Comparison of ENCODE assay signal across 8 cellular contexts in genomic region chr16:4316732-4317461, GRCh38. TPM values are rescaled to one million over a fixed set of nuclear protein-coding genes. Genes with fewer than 3 reads are reported as not detected.
DNase-seq lines count a peak whose midpoint lies in the region; ATAC-seq and TF ChIP-seq lines count a peak whose summit lies in the region.

No MANE protein-coding gene starts in this region.

- H3K9me3 Mint-ChIP-seq in GM23338 (peaks cover 3% of the 10 kb centered on the region; the same call in 1 of the 3 replicates), nephron progenitor cell (no peaks in the 10 kb centered on the region)

- DNase-seq in GM23338 (ENCODE audit: low spot score) (no peak), NT2/D1 (ENCODE audit: low read depth, low spot score) (no peak), epithelial cell of prostate (ENCODE audit: low read depth, low spot score) (no peak), nephron progenitor cell (no peak), HuH-7 (ENCODE audit: low spot score) (no peak), RPMI8226 (no peak), SIG-M5 treated with dmso at 0.1 percent for 504 hours (lab: John Stamatoyannopoulos, UW; ENCODE audit: unreplicated experiment) (no peak)

- H3K4me1 ChIP-seq in GM23338 (ENCODE audit: insufficient read depth) (peaks cover 32% of the 10 kb centered on the region), NT2/D1 (ENCODE audit: insufficient read depth, insufficient read length) (peaks cover 34% of the 10 kb centered on the region)

- no peak overlapping the region for H3K27ac ChIP-seq in GM23338 (ENCODE audit: low read depth)
- peak overlapping the region; percentile 45 for H3K27ac ChIP-seq in epithelial cell of prostate

- peak overlapping the region; percentile 81 for H3K9ac ChIP-seq in NT2/D1 (ENCODE audit: insufficient read length, low read depth)

- H3K27ac Mint-ChIP-seq in GM23338, result no peak overlapping the region
- H3K27ac Mint-ChIP-seq in nephron progenitor cell, result no peak overlapping the region

- no peak for TF ChIP-seq CTCF in GM23338 (conservative IDR thresholded peaks at IDR 0.05; ENCODE audit: low read depth in 2 of 2)
- TF ChIP-seq CTCF in nephron progenitor cell (IDR thresholded peaks at IDR 0.05), result no peak

- no peak overlapping the region for H2AFZ ChIP-seq in GM23338

- H3K4me3 Mint-ChIP-seq in GM23338 (peak overlapping the region; percentile 71), nephron progenitor cell (peak overlapping the region; percentile 85)

- no peaks in the 10 kb centered on the region; the same call in 2 of the 3 replicates for H3K36me3 Mint-ChIP-seq in GM23338 (ENCODE audit: low read depth)
- H3K36me3 Mint-ChIP-seq in nephron progenitor cell (ENCODE audit: low read depth), result no peaks in the 10 kb centered on the region

- peak overlapping the region; percentile 96 for H3K4me2 ChIP-seq in GM23338

- H3K27me3 ChIP-seq in GM23338 (ENCODE audit: insufficient read depth) (peaks cover 19% of the 10 kb centered on the region), NT2/D1 (ENCODE audit: insufficient read depth, insufficient read length) (peaks cover 32% of the 10 kb centered on the region)

- H3K4me3 ChIP-seq in GM23338, result peak overlapping the region; percentile 84
- peak overlapping the region; percentile 63 for H3K4me3 ChIP-seq in NT2/D1 (ENCODE audit: insufficient read length, low read depth)

- peaks cover 48% of the 10 kb centered on the region for H3K79me2 ChIP-seq in GM23338 (replicated peaks; ENCODE audit: insufficient read depth)

- peaks cover 16% of the 10 kb centered on the region; the same call in 1 of the 2 replicates for H4K20me1 ChIP-seq in GM23338 (replicated peaks; ENCODE audit: insufficient read depth)

- H3K36me3 ChIP-seq in GM23338 (ENCODE audit: insufficient read depth) (no peaks in the 10 kb centered on the region), NT2/D1 (ENCODE audit: insufficient read depth, insufficient read length, low read length) (no peaks in the 10 kb centered on the region)

- H3K9me3 ChIP-seq in NT2/D1 (ENCODE audit: insufficient read depth, low read length), result no peaks in the 10 kb centered on the region

- no peaks in the 10 kb centered on the region for H3K9me2 ChIP-seq in GM23338 (ENCODE audit: insufficient read depth)

- peaks cover 14% of the 10 kb centered on the region for H3F3A ChIP-seq in GM23338 (replicated peaks; ENCODE audit: low read depth)

- H3K4me1 Mint-ChIP-seq in GM23338, result peaks cover 16% of the 10 kb centered on the region
- H3K4me1 Mint-ChIP-seq in nephron progenitor cell, result peaks cover 42% of the 10 kb centered on the region

- H3K27me3 Mint-ChIP-seq in GM23338 (ENCODE audit: insufficient read depth, low read depth, poor library complexity) (peaks cover 22% of the 10 kb centered on the region), nephron progenitor cell (ENCODE audit: low read depth, poor library complexity) (peaks cover 4% of the 10 kb centered on the region)

- peak; percentile 6 for ATAC-seq in GM23338
- ATAC-seq in HG02852 (IDR thresholded peaks at IDR 0.05; ENCODE audit: unreplicated experiment), result no peak

TF ChIP-seq in GM23338, 12 proteins besides CTCF, POLR2A, EP300 and RAD21 (continues in another document):
- TF ChIP-seq ETS1 (IDR thresholded peaks at IDR 0.05) (no peak), ZNF462 (CRISPR knock-in tag; IDR thresholded peaks at IDR 0.05) (no peak), EZH2phosphoT487 (IDR thresholded peaks at IDR 0.05; ENCODE audit: unreplicated experiment) (no peak), EZH2 (IDR thresholded peaks at IDR 0.05; ENCODE audit: low read depth, unreplicated experiment) (no peak), ZNF114 (CRISPR knock-in tag; IDR thresholded peaks at IDR 0.05) (no peak), ZNF331 (CRISPR knock-in tag; IDR thresholded peaks at IDR 0.05; ENCODE audit: low read depth) (no peak), NANOG (IDR thresholded peaks at IDR 0.05; ENCODE audit: borderline replicate concordance) (no peak), JUNB (IDR thresholded peaks at IDR 0.05; ENCODE audit: unreplicated experiment) (no peak)

RNA-seq across cellular contexts. Expression of gene GLIS2, which starts 1.0 kb away (rescaled TPM):
- 9.0 and 10.2 TPM in 2 replicates for total RNA-seq in GM23338 (2014; rRNA removed; shearing (Covaris generic))
- 8.2 and 8.8 TPM in 2 replicates for polyA plus RNA-seq in GM23338 (2016; fragmentation: Nextera tagmentation; extraction: Ambion mirVana)

RNA-seq across cellular contexts. Expression of gene PAM16, which starts 34.2 kb away (rescaled TPM):
- total RNA-seq in GM23338 (2014; rRNA removed; shearing (Covaris generic)), result 84.1 and 113 TPM in 2 replicates
- 283 and 331 TPM in 2 replicates for polyA plus RNA-seq in GM23338 (2016; fragmentation: Nextera tagmentation; extraction: Ambion mirVana)

RNA-seq across cellular contexts. Expression of gene TFAP4, which starts 44.1 kb away (rescaled TPM):
- 19.3 and 20.7 TPM in 2 replicates for total RNA-seq in GM23338 (2014; rRNA removed; shearing (Covaris generic))
- polyA plus RNA-seq in GM23338 (2016; fragmentation: Nextera tagmentation; extraction: Ambion mirVana), result 8.6 and 9.6 TPM in 2 replicates

RNA-seq across cellular contexts. Expression of gene VASN, which starts 54.8 kb away (rescaled TPM):
- 15.5 and 16.9 TPM in 2 replicates for total RNA-seq in GM23338 (2014; rRNA removed; shearing (Covaris generic))
- 7.1 and 8.0 TPM in 2 replicates for polyA plus RNA-seq in GM23338 (2016; fragmentation: Nextera tagmentation; extraction: Ambion mirVana)
